8 cellular contexts compared by ENCODE assay signal in the genomic region with DNA sequence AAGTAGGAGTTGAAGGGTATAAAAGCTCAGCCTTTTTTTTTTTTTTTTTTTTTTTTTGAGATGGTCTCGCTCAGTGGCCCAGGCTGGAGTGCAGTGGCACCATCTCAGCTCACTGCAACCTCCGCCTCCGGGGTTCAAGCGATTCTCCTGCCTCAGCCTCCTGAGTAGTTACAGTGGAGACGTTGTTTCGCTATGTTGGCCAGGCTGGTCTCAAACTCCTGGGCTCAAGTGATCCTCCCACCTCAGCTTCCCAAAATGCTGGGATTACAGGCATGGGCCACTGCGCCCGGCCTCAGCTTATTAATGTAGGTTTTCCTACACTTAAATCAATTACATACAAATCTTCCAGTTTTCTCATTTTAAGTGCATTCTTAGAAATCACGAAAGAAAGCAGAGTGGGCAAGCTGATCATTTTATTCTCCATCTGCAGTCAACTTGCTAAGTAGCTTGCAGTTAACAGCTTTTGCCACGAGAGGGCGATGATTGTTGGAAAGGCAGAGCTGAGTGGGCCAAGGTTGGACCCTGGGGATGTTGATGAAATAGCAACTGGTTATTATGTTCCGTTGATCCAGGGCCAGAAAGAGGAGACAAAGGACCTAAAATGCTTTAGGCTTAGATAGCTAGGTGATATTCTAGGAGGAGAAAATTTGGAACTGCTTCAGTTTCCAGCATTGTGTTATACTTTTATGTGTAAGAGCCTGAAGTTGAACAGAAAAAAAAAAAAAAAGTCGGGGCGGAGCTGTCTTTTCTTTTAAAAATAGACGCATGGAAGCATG.
DNase-seq lines count a peak whose midpoint lies in the region; ATAC-seq, FAIRE-seq and TF ChIP-seq lines count a peak whose summit lies in the region.

No MANE protein-coding gene starts in this region.

- peaks cover 4% of the 10 kb centered on the region for H3K4me1 ChIP-seq in mammary epithelial cell (ENCODE audit: insufficient read depth, low read length)
- H3K4me1 ChIP-seq in keratinocyte (ENCODE audit: control insufficient read depth, extremely low read depth, insufficient read depth, low read length) = no peaks in the 10 kb centered on the region

- WGBS in mammary epithelial cell (ENCODE audit: low coverage, missing lambda C conversion rate) = 30% methylated on average over 15 of the region's 15 CpGs

- in situ Hi-C loops in mammary epithelial cell (cut with MboI; ENCODE audit: low sequenced_read_pairs in 2 of 2) = loop anchor here in 1 of 2 donors (10.0 kb wide), 1 partner anchor 232 kb away; a partner anchor contains a TSS

- no peak for ATAC-seq in HG03439 (IDR thresholded peaks at IDR 0.05; ENCODE audit: unreplicated experiment)

- CTCF ChIA-PET in mammary epithelial cell (lab: Charles Lee; ENCODE audit: low non-redundant PET) = interaction anchor here (0.6 to 1.1 kb wide), 6 partner anchors 8 to 463 kb away, joined by 3 to 16 read pairs (median 6); a partner anchor contains a TSS

- no peak overlapping the region for H3K4me2 ChIP-seq in mammary epithelial cell (ENCODE audit: insufficient read depth, low read depth, low read length)
- H3K4me2 ChIP-seq in keratinocyte (ENCODE audit: control insufficient read depth, extremely low read depth, insufficient read depth, low read depth, low read length) = no peak overlapping the region

- BruUV-seq in mammary epithelial cell (replicated peaks; lab: Mats Ljungman, UMichigan) = no TSS peak

- no peaks in the 10 kb centered on the region for H3K79me2 ChIP-seq in mammary epithelial cell (ENCODE audit: insufficient read depth, low read length)
- no peaks in the 10 kb centered on the region for H3K79me2 ChIP-seq in keratinocyte (ENCODE audit: control insufficient read depth, insufficient read depth, low read length)

- H3K27me3 ChIP-seq in mammary epithelial cell (ENCODE audit: insufficient read depth, low read length) (no peaks in the 10 kb centered on the region), keratinocyte (ENCODE audit: control insufficient read depth, extremely low read depth, insufficient read depth, low read length) (no peaks in the 10 kb centered on the region)

- DNase-seq in GM18507 (ENCODE audit: extremely low spot score, insufficient read length, low read depth) = peak; percentile 23
- peak; percentile 66 for DNase-seq in NCI-H2171 treated with DMSO at 0.1 percent for 48 hours (lab: John Stamatoyannopoulos, UW)
- peak; percentile 53 for DNase-seq in mammary epithelial cell
- DNase-seq in keratinocyte (ENCODE audit: low read depth, low spot score) = peak; percentile 46
- peak; percentile 11 to 54 for DNase-seq in stimulated activated CD4-positive, alpha-beta T cell treated with anti-CD3 and anti-CD28 coated beads, Interleukin-1b, Interleukin-23, amount 100 ng/mL, for 1 hour (ENCODE audit: low read depth in 2 of 2)

- intact Hi-C loops in mammary epithelial cell (cut with micrococcal nuclease) = loop anchor here (1.0 to 2.0 kb wide), 5 partner anchors 70 to 398 kb away; no protein-coding TSS in a partner anchor

- H3K9me1 ChIP-seq in keratinocyte (ENCODE audit: control insufficient read depth, extremely low read depth, insufficient read depth, low read length) = no peaks in the 10 kb centered on the region

- FAIRE-seq in GM18507 (lab: Jason Lieb, UNC) = peak; percentile 56
- FAIRE-seq in keratinocyte (lab: Jason Lieb, UNC) = peak; percentile 57

- no peak overlapping the region for H3K4me3 ChIP-seq in WI38 (ENCODE audit: low read depth, low read length)
- H3K4me3 ChIP-seq in mammary epithelial cell (replicated peaks in 1 of 3; ENCODE audit: insufficient read depth in 1 of 3, low read depth in 2 of 3, low read length in 3 of 3) = no peak overlapping the region
- no peak overlapping the region for H3K4me3 ChIP-seq in keratinocyte (ENCODE audit: control insufficient read depth in 2 of 3, extremely low read depth in 1 of 3, insufficient read depth in 2 of 3, low read depth in 1 of 3, low read length in 3 of 3)

- H3K9me3 ChIP-seq in mammary epithelial cell (replicated peaks; ENCODE audit: insufficient read depth, low read length) (no peaks in the 10 kb centered on the region), keratinocyte (ENCODE audit: control insufficient read depth, low read depth, low read length) (no peaks in the 10 kb centered on the region)

- H4K20me1 ChIP-seq in mammary epithelial cell (ENCODE audit: insufficient read depth, low read length) (no peaks in the 10 kb centered on the region), keratinocyte (ENCODE audit: control insufficient read depth, extremely low read depth, insufficient read depth, low read length) (no peaks in the 10 kb centered on the region)

- peak; percentile 76 for TF ChIP-seq CTCF in 22Rv1 (IDR thresholded peaks at IDR 0.05)
- TF ChIP-seq CTCF in WI38 (IDR thresholded peaks at IDR 0.05; ENCODE audit: low read depth, low read length) = peak; percentile 76
- peak; percentile 85 to 92 for TF ChIP-seq CTCF in mammary epithelial cell (conservative IDR thresholded peaks at IDR 0.05 in 1 of 2, IDR thresholded peaks at IDR 0.05 in 1 of 2; ENCODE audit: extremely low read depth in 1 of 2, insufficient read depth in 1 of 2, low read depth in 1 of 2, low read length in 2 of 2)
- peak; percentile 71 to 94 (median 89) for TF ChIP-seq CTCF in keratinocyte (optimal IDR thresholded peaks at IDR 0.05 in 1 of 3, IDR thresholded peaks at IDR 0.05 in 1 of 3, conservative IDR thresholded peaks at IDR 0.05 in 1 of 3; ENCODE audit: extremely low read depth in 1 of 3, insufficient read depth in 2 of 3, low read length in 3 of 3)

- H3K9ac ChIP-seq in mammary epithelial cell (ENCODE audit: insufficient read depth, low read length) (no peak overlapping the region), keratinocyte (ENCODE audit: control insufficient read depth, extremely low read depth, insufficient read depth, low read length) (no peak overlapping the region)

- dilution Hi-C loops in mammary epithelial cell (cut with HindIII; ENCODE audit: low sequenced_read_pairs) (no loop called here), keratinocyte (cut with MboI; ENCODE audit: extremely low pct_ligation_motif_present, low sequenced_read_pairs) (no loop called here)

- H2AFZ ChIP-seq in mammary epithelial cell (ENCODE audit: low read depth, low read length) (no peak overlapping the region), keratinocyte (ENCODE audit: control insufficient read depth, low read length) (no peak overlapping the region)

- H3K36me3 ChIP-seq in mammary epithelial cell (ENCODE audit: insufficient read depth, low read length) = no peaks in the 10 kb centered on the region
- no peaks in the 10 kb centered on the region for H3K36me3 ChIP-seq in keratinocyte (ENCODE audit: control insufficient read depth in 2 of 2, extremely low read depth in 1 of 2, insufficient read depth in 2 of 2, low read length in 2 of 2)

- H3K27ac ChIP-seq in 22Rv1 (no peak overlapping the region), mammary epithelial cell (ENCODE audit: insufficient read depth, low read depth, low read length) (no peak overlapping the region), keratinocyte (ENCODE audit: control insufficient read depth, insufficient read depth, low read length) (no peak overlapping the region)
